ENCODE assay signal across 9 cellular contexts in genomic region chr7:122304604-122304975, GRCh38. TPM values are rescaled to one million over a fixed set of nuclear protein-coding genes. Genes with fewer than 3 reads are reported as not detected.
DNase-seq lines count a peak whose midpoint lies in the region; TF ChIP-seq lines count a peak whose summit lies in the region.
"Had no signal": no experiment of that assay in that cellular context is flagged by ENCODE, and none has a peak within 500 bp of the region (broad histone marks: within the 10 kb centered on the region; RNA-seq: fewer than 3 reads in every experiment).

FEZF1 (minus strand) TSS chr7:122304750; CDS start chr7:122304437, 313 bp downstream.

- H3K4me2 ChIP-seq in PC-9, result peak within 1 kb of the TSS; percentile 99

- peak within 1 kb of the TSS; percentile 88 for H2AFZ ChIP-seq in PC-9

- POLR2A ChIA-PET in PC-9 (lab: Charles Lee; ENCODE audit: unreplicated experiment), result no interaction called here

- H3K27ac Mint-ChIP-seq in T-helper 1 cell treated with Interleukin-12 subunit alpha and Interleukin-12 subunit beta and Interleukin-4 antibody, amounts not matched to agents 30 μg/mL and 1 μg/mL, for 36 hours, result peak within 1 kb of the TSS; percentile 20

- H3K36me3 ChIP-seq in PC-9 (ENCODE audit: low read depth), result no peaks in the 10 kb centered on the region
- H3K36me3 ChIP-seq in iPS-18a (ENCODE audit: control insufficient read depth, low read depth, low read length), result no peaks in the 10 kb centered on the region
- no peaks in the 10 kb centered on the region for H3K36me3 ChIP-seq in stomach

- H3K27ac ChIP-seq in PC-9 (no peak within 1 kb of the TSS), iPS-18a (ENCODE audit: low read length) (no peak within 1 kb of the TSS), stomach (no peak within 1 kb of the TSS)

- DNase-seq in T-helper 1 cell (no peak), PC-9 (peak in 1 of 2 experiments; percentile 57), stomach (no peak), AML-193 (lab: John Stamatoyannopoulos, UW) (no peak), cerebellar nuclear complex (lab: John Stamatoyannopoulos, UW) (no peak), HUDEP-2 (lab: John Stamatoyannopoulos, UW; ENCODE audit: unreplicated experiment in 76 of 76) (no peak)

- H3K9me2 ChIP-seq in PC-9 (ENCODE audit: insufficient read depth), result no peaks in the 10 kb centered on the region

- intact Hi-C loops in PC-9 (cut with micrococcal nuclease; ENCODE audit: unreplicated experiment) (loop anchor here (10.0 kb wide), 1 partner anchor 220 kb away; no protein-coding TSS in a partner anchor), stomach (cut with DNase I; ENCODE audit: low total_unique reads) (no loop called here)

- no peak for TF ChIP-seq EP300 in stomach (IDR thresholded peaks at IDR 0.05)

- TF ChIP-seq POLR2A in stomach (IDR thresholded peaks at IDR 0.05), result no peak

- no peaks in the 10 kb centered on the region for H3K36me3 Mint-ChIP-seq in T-helper 1 cell treated with Interleukin-12 subunit alpha and Interleukin-12 subunit beta and Interleukin-4 antibody, amounts not matched to agents 30 μg/mL and 1 μg/mL, for 36 hours (ENCODE audit: low read depth)

- no peaks in the 10 kb centered on the region for H3K4me1 Mint-ChIP-seq in T-helper 1 cell treated with Interleukin-12 subunit alpha and Interleukin-12 subunit beta and Interleukin-4 antibody, amounts not matched to agents 30 μg/mL and 1 μg/mL, for 36 hours (ENCODE audit: low read depth)

- no peaks in the 10 kb centered on the region; the same call in 1 of the 2 replicates for H3K9me3 ChIP-seq in PC-9 (ENCODE audit: insufficient read depth, low read depth)
- H3K9me3 ChIP-seq in iPS-18a (ENCODE audit: control insufficient read depth, low read depth, low read length), result no peaks in the 10 kb centered on the region
- peaks cover 0 to 14% (median 6%) of the 10 kb centered on the region in 4 donors for H3K9me3 ChIP-seq in stomach

- peak within 1 kb of the TSS; percentile 67 for H3K4me3 ChIP-seq in PC-9
- peak within 1 kb of the TSS; percentile 76 for H3K4me3 ChIP-seq in iPS-18a (ENCODE audit: low read length)
- H3K4me3 ChIP-seq in stomach, result peak within 1 kb of the TSS; percentile 12 to 49 (median 22)

- H3K27me3 Mint-ChIP-seq in T-helper 1 cell treated with Interleukin-12 subunit alpha and Interleukin-12 subunit beta and Interleukin-4 antibody, amounts not matched to agents 30 μg/mL and 1 μg/mL, for 36 hours (ENCODE audit: low read depth), result peaks cover 94% of the 10 kb centered on the region

- peaks cover 4% of the 10 kb centered on the region for H3K9me3 Mint-ChIP-seq in T-helper 1 cell treated with Interleukin-12 subunit alpha and Interleukin-12 subunit beta and Interleukin-4 antibody, amounts not matched to agents 30 μg/mL and 1 μg/mL, for 36 hours

- no peaks in the 10 kb centered on the region for H4K20me1 ChIP-seq in PC-9 (ENCODE audit: insufficient read depth)

- WGBS in stomach, 5 donors, result 0 to 4% (median 3%) methylated on average over 17 of the region's 17 CpGs

- CTCF ChIA-PET in PC-9 (lab: Charles Lee), result interaction anchor here (0.7 kb wide), 1 partner anchor 112 kb away, joined by 3 read pairs; no protein-coding TSS in a partner anchor

- no peaks in the 10 kb centered on the region for H3K4me1 ChIP-seq in PC-9 (replicated peaks; ENCODE audit: insufficient read depth)
- H3K4me1 ChIP-seq in iPS-18a (ENCODE audit: control insufficient read depth, low read depth, low read length), result peaks cover 41% of the 10 kb centered on the region
- H3K4me1 ChIP-seq in stomach, result peaks cover 19 to 58% (median 43%) of the 10 kb centered on the region in 4 donors

- no peaks in the 10 kb centered on the region for H3F3A ChIP-seq in PC-9 (ENCODE audit: insufficient read depth, low read depth)

- TF ChIP-seq CTCF in PC-9 (conservative IDR thresholded peaks at IDR 0.05), result no peak
- TF ChIP-seq CTCF in stomach (IDR thresholded peaks at IDR 0.05), result no peak

- BruUV-seq in PC-9 (replicated peaks; lab: Mats Ljungman, UMichigan), result no TSS peak

- no peaks in the 10 kb centered on the region for H3K79me2 ChIP-seq in PC-9 (ENCODE audit: low read depth)

- no peak within 1 kb of the TSS for H3K4me3 Mint-ChIP-seq in T-helper 1 cell treated with Interleukin-12 subunit alpha and Interleukin-12 subunit beta and Interleukin-4 antibody, amounts not matched to agents 30 μg/mL and 1 μg/mL, for 36 hours

- 0 out of 2 replicates have a peak, but pooled peaks cover 2% of the 10 kb centered on the region for H3K27me3 ChIP-seq in PC-9 (ENCODE audit: insufficient read depth, low read depth)
- peaks cover 100% of the 10 kb centered on the region for H3K27me3 ChIP-seq in iPS-18a (ENCODE audit: control insufficient read depth, insufficient read depth, low read length)
- peaks cover 57 to 100% (median 96%) of the 10 kb centered on the region in 3 donors for H3K27me3 ChIP-seq in stomach

- H3K9ac ChIP-seq in iPS-18a (ENCODE audit: low read length), result peak within 1 kb of the TSS; percentile 9

RNA-seq across cellular contexts. Expression of gene FEZF1, which starts in this region (rescaled TPM):
- total RNA-seq in PC-9 (2021) (not detected in 2 replicates), stomach (not detected)
- polyA plus RNA-seq in stomach, result not detected
- total RNA-seq: dermis microvascular lymphatic vessel endothelial cell had no signal

Comparison
In these comparisons a context has a peak if more than half of its experiments do, and no peak if none do; other contexts are left out.
1. H3K4me3 ChIP-seq: peak in every context shown above with its lines; median percentile 76 in iPS-18a; 67 in PC-9; 22 in stomach.